ENCODE assay signal across 11 cellular contexts in genomic region chr19:14507704-14508246, GRCh38. TPM values are rescaled to one million over a fixed set of nuclear protein-coding genes. Genes with fewer than 3 reads are reported as not detected.
DNase-seq lines count a peak whose midpoint lies in the region; ATAC-seq, FAIRE-seq and TF ChIP-seq lines count a peak whose summit lies in the region.
"Had no signal": no experiment of that assay in that cellular context is flagged by ENCODE, and none has a peak within 500 bp of the region (broad histone marks: within the 10 kb centered on the region; RNA-seq: fewer than 3 reads in every experiment).

No MANE protein-coding gene starts in this region.

- peak overlapping the region; percentile 87 for H3K27ac Mint-ChIP-seq in activated T-cell treated with anti-CD3 and anti-CD28 coated beads, Interleukin-2, amount 50 U/mL, for 24 hours
- peak overlapping the region; percentile 83 for H3K27ac Mint-ChIP-seq in stimulated activated effector memory CD8-positive, alpha-beta T cell treated with anti-CD3 and anti-CD28 coated beads, Interleukin-12 subunit alpha, Interleukin-12 subunit beta, amount 100 ng/mL, for 72 hours

- no peaks in the 10 kb centered on the region for H3K27me3 ChIP-seq in SJSA1 (replicated peaks)
- H3K27me3 ChIP-seq: BLaER1, pancreas had no signal

- no peak for ATAC-seq in activated T-cell treated with anti-CD3 and anti-CD28 coated beads, Interleukin-2, amount 50 U/mL, for 4 hours
- no peak for ATAC-seq in stimulated activated effector memory CD8-positive, alpha-beta T cell treated with anti-CD3 and anti-CD28 coated beads, Interleukin-12 subunit alpha, Interleukin-12 subunit beta, amount 100 ng/mL, for 72 hours
- ATAC-seq: pancreas had no signal

- no peaks in the 10 kb centered on the region for H3K27me3 Mint-ChIP-seq in activated T-cell treated with anti-CD3 and anti-CD28 coated beads, Interleukin-2, amount 50 U/mL, for 24 hours
- H3K27me3 Mint-ChIP-seq in activated T-cell treated with anti-CD3 and anti-CD28 coated beads, Interleukin-2, amount 50 U/mL, for 4 hours (ENCODE audit: low read depth) = no peaks in the 10 kb centered on the region

- H3K36me3 Mint-ChIP-seq in activated T-cell treated with anti-CD3 and anti-CD28 coated beads, Interleukin-2, amount 50 U/mL, for 24 hours (ENCODE audit: low read depth) = peaks cover 5% of the 10 kb centered on the region
- no peaks in the 10 kb centered on the region for H3K36me3 Mint-ChIP-seq in activated T-cell treated with anti-CD3 and anti-CD28 coated beads, Interleukin-2, amount 50 U/mL, for 4 hours (ENCODE audit: insufficient read depth)
- H3K36me3 Mint-ChIP-seq in stimulated activated effector memory CD8-positive, alpha-beta T cell treated with anti-CD3 and anti-CD28 coated beads, Interleukin-12 subunit alpha, Interleukin-12 subunit beta, amount 100 ng/mL, for 72 hours = peaks cover 20% of the 10 kb centered on the region

- no peak for FAIRE-seq in H54 (lab: Jason Lieb, UNC)
- FAIRE-seq: pancreas had no signal

- no peaks in the 10 kb centered on the region for H3K36me3 ChIP-seq in SJSA1
- H3K36me3 ChIP-seq: pancreas had no signal

- H3K9me3 ChIP-seq in SJSA1 (replicated peaks) = no peaks in the 10 kb centered on the region
- H3K9me3 ChIP-seq: BLaER1, pancreas had no signal

- peak overlapping the region; percentile 93 for H3K27ac ChIP-seq in SJSA1
- H3K27ac ChIP-seq in epithelial cell of prostate = peak overlapping the region; percentile 98
- H3K27ac ChIP-seq: BLaER1, pancreas had no signal

- no peak overlapping the region for H3K4me3 Mint-ChIP-seq in activated T-cell treated with anti-CD3 and anti-CD28 coated beads, Interleukin-2, amount 50 U/mL, for 24 hours
- H3K4me3 Mint-ChIP-seq in activated T-cell treated with anti-CD3 and anti-CD28 coated beads, Interleukin-2, amount 50 U/mL, for 4 hours = no peak overlapping the region
- peak overlapping the region; percentile 4 for H3K4me3 Mint-ChIP-seq in stimulated activated effector memory CD8-positive, alpha-beta T cell treated with anti-CD3 and anti-CD28 coated beads, Interleukin-12 subunit alpha, Interleukin-12 subunit beta, amount 100 ng/mL, for 72 hours

- peaks cover 50% of the 10 kb centered on the region for H3K4me1 ChIP-seq in SJSA1 (replicated peaks)
- H3K4me1 ChIP-seq: pancreas had no signal

- no peak overlapping the region for H3K4me3 ChIP-seq in SJSA1
- H3K4me3 ChIP-seq: BLaER1, pancreas had no signal

- no peak for DNase-seq in activated T-cell treated with anti-CD3 and anti-CD28 coated beads, Interleukin-2, amount 50 U/mL, for 24 hours
- DNase-seq in activated T-cell treated with anti-CD3 and anti-CD28 coated beads, Interleukin-2, amount 50 U/mL, for 4 hours = no peak
- DNase-seq in SJSA1 (ENCODE audit: low read depth in 1 of 2, low spot score in 2 of 2) (peak; percentile 34 to 54), epithelial cell of prostate (ENCODE audit: low read depth, low spot score) (no peak), COLO668 (lab: John Stamatoyannopoulos, UW; ENCODE audit: unreplicated experiment) (no peak), NCI-H187 treated with DMSO at 0.1 percent for 48 hours (lab: John Stamatoyannopoulos, UW) (no peak), H54 (ENCODE audit: insufficient read length, low spot score) (no peak)
- no peak for DNase-seq in stimulated activated effector memory CD8-positive, alpha-beta T cell treated with anti-CD3 and anti-CD28 coated beads, Interleukin-12 subunit alpha, Interleukin-12 subunit beta, amount 100 ng/mL, for 72 hours (ENCODE audit: low spot score in 2 of 2)
- DNase-seq: NCI-H524 treated with DMSO at 0.1 percent for 48 hours, pancreas had no signal

- H3K9me3 Mint-ChIP-seq in activated T-cell treated with anti-CD3 and anti-CD28 coated beads, Interleukin-2, amount 50 U/mL, for 24 hours = no peaks in the 10 kb centered on the region
- H3K9me3 Mint-ChIP-seq in activated T-cell treated with anti-CD3 and anti-CD28 coated beads, Interleukin-2, amount 50 U/mL, for 4 hours = no peaks in the 10 kb centered on the region
- H3K9me3 Mint-ChIP-seq in stimulated activated effector memory CD8-positive, alpha-beta T cell treated with anti-CD3 and anti-CD28 coated beads, Interleukin-12 subunit alpha, Interleukin-12 subunit beta, amount 100 ng/mL, for 72 hours = no peaks in the 10 kb centered on the region

- no peak for TF ChIP-seq POLR2A in H54 (IDR thresholded peaks at IDR 0.05; ENCODE audit: low read depth, low read length)

- peaks cover 62% of the 10 kb centered on the region for H3K4me1 Mint-ChIP-seq in activated T-cell treated with anti-CD3 and anti-CD28 coated beads, Interleukin-2, amount 50 U/mL, for 24 hours (ENCODE audit: low read depth)
- peaks cover 62% of the 10 kb centered on the region for H3K4me1 Mint-ChIP-seq in activated T-cell treated with anti-CD3 and anti-CD28 coated beads, Interleukin-2, amount 50 U/mL, for 4 hours (ENCODE audit: low read depth)
- peaks cover 45% of the 10 kb centered on the region for H3K4me1 Mint-ChIP-seq in stimulated activated effector memory CD8-positive, alpha-beta T cell treated with anti-CD3 and anti-CD28 coated beads, Interleukin-12 subunit alpha, Interleukin-12 subunit beta, amount 100 ng/mL, for 72 hours

RNA-seq across cellular contexts. Expression of gene DNAJB1, which starts 10.4 kb away (rescaled TPM):
- 100 to 1,000 TPM; 119 to 128 (median 120) TPM for total RNA-seq in activated T-cell treated with anti-CD3 and anti-CD28 coated beads, Interleukin-2, amount 50 U/mL, for 4 hours
- total RNA-seq in SJSA1 (2014; rRNA removed; shearing (Covaris generic)) = 126 and 146 TPM in 2 replicates

RNA-seq across cellular contexts. Expression of gene GIPC1, which starts 11.8 kb away (rescaled TPM):
- 10 to 100 TPM; 42.5 to 49.8 (median 44.3) TPM for total RNA-seq in activated T-cell treated with anti-CD3 and anti-CD28 coated beads, Interleukin-2, amount 50 U/mL, for 4 hours
- 148 and 234 TPM in 2 replicates for total RNA-seq in SJSA1 (2014; rRNA removed; shearing (Covaris generic))

RNA-seq across cellular contexts. Expression of gene TECR, which starts 21.6 kb away (rescaled TPM):
- 10 to 100 TPM; 92.5 to 96.3 (median 94.6) TPM for total RNA-seq in activated T-cell treated with anti-CD3 and anti-CD28 coated beads, Interleukin-2, amount 50 U/mL, for 4 hours
- total RNA-seq in SJSA1 (2014; rRNA removed; shearing (Covaris generic)) = 43.9 and 56.9 TPM in 2 replicates

RNA-seq across cellular contexts. Expression of gene PTGER1, which starts 32.6 kb away (rescaled TPM):
- under 1 TPM in 1 of 3 donors, not detected in 2; 0.19 TPM for total RNA-seq in activated T-cell treated with anti-CD3 and anti-CD28 coated beads, Interleukin-2, amount 50 U/mL, for 4 hours
- not detected in 2 replicates for total RNA-seq in SJSA1 (2014; rRNA removed; shearing (Covaris generic))

Comparison
In these comparisons a context has a peak if more than half of its experiments do, and no peak if none do; other contexts are left out.
1. DNase-seq: peak in SJSA1 (2 of 2); none in activated T-cell treated with anti-CD3 and anti-CD28 coated beads, Interleukin-2, amount 50 U/mL, for 24 hours (single experiment), activated T-cell treated with anti-CD3 and anti-CD28 coated beads, Interleukin-2, amount 50 U/mL, for 4 hours (single experiment), epithelial cell of prostate (single experiment), stimulated activated effector memory CD8-positive, alpha-beta T cell treated with anti-CD3 and anti-CD28 coated beads, Interleukin-12 subunit alpha, Interleukin-12 subunit beta, amount 100 ng/mL, for 72 hours (0 of 2), COLO668 (single experiment), NCI-H187 treated with DMSO at 0.1 percent for 48 hours (single experiment) and H54 (single experiment).